In genomic region chr14:60512952-60513554, GRCh38 we compare ENCODE assay signal across 1 cellular context.
TF ChIP-seq lines count a peak whose summit lies in the region.

No MANE protein-coding gene starts in this region.

TF ChIP-seq in H1, 55 proteins besides CTCF, POLR2A, EP300 and RAD21:
- TF ChIP-seq RNF2 (IDR thresholded peaks at IDR 0.05; ENCODE audit: borderline replicate concordance, low read depth, low read length, missing control alignments, poor library complexity, severe bottlenecking) (peak; percentile 82), RXRA (IDR thresholded peaks at IDR 0.05; ENCODE audit: insufficient read depth, low read depth, low read length) (no peak), EGR1 (IDR thresholded peaks at IDR 0.05; ENCODE audit: borderline replicate concordance, low read depth, low read length) (peak; percentile 51; the same call in 1 of the 2 replicates), EZH2 (IDR thresholded peaks at IDR 0.05; ENCODE audit: low read depth, low read length, severe bottlenecking) (peak; percentile 7), CTBP2 (IDR thresholded peaks at IDR 0.05; ENCODE audit: borderline replicate concordance, insufficient read depth, insufficient read length, low read length) (peak; percentile 41), SUZ12 (IDR thresholded peaks at IDR 0.05; ENCODE audit: low read length) (no peak), RBBP5 (IDR thresholded peaks at IDR 0.05; ENCODE audit: borderline replicate concordance, low read depth, low read length) (no peak), BRCA1 (IDR thresholded peaks at IDR 0.05; ENCODE audit: low read depth, low read length) (no peak)
- TF ChIP-seq, protein P1, sequence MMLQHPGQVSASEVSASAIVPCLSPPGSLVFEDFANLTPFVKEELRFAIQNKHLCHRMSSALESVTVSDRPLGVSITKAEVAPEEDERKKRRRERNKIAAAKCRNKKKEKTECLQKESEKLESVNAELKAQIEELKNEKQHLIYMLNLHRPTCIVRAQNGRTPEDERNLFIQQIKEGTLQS (IDR thresholded peaks at IDR 0.05; ENCODE audit: insufficient read depth, low read depth, low read length) = no peak
